22 cellular contexts compared by ENCODE assay signal in genomic region chr14:99599440-99599839, GRCh38. TPM values are rescaled to one million over a fixed set of nuclear protein-coding genes. Genes with fewer than 3 reads are reported as not detected.
DNase-seq lines count a peak whose midpoint lies in the region; ATAC-seq and TF ChIP-seq lines count a peak whose summit lies in the region.
"Had no signal": no experiment of that assay in that cellular context is flagged by ENCODE, and none has a peak within 500 bp of the region (broad histone marks: within the 10 kb centered on the region; RNA-seq: fewer than 3 reads in every experiment).

No MANE protein-coding gene starts in this region.

- WGBS in IMR-90 (ENCODE audit: extremely low coverage in 2 of 2, insufficient read length in 1 of 2), 2 experiments, result 100% methylated on average over 1 of the region's 6 CpGs; no CpG with 5 or more reads in 1 of the 2 experiments
- 77 to 87% (median 84%) methylated on average over 5 to 6 of the region's 6 CpGs for WGBS in adrenal gland, 4 donors
- 65 to 76% (median 74%) methylated on average over 6 of the region's 6 CpGs for WGBS in stomach, 5 donors

- CTCF ChIA-PET in IMR-90 (lab: Yijun Ruan, JAX), result no interaction called here

- peak overlapping the region; percentile 61; the same call in 1 of the 2 replicates for H3K23ac ChIP-seq in IMR-90 (ENCODE audit: low read depth, low read length)

- H3K9me3 ChIP-seq in IMR-90 (ENCODE audit: control insufficient read depth, insufficient read depth, low read length) (no peaks in the 10 kb centered on the region), adrenal gland (replicated peaks in 1 of 3) (no peaks in the 10 kb centered on the region), stomach (no peaks in the 10 kb centered on the region)
- H3K9me3 ChIP-seq: testis, vagina had no signal

- no peak for TF ChIP-seq POLR2A in IMR-90 (IDR thresholded peaks at IDR 0.05; ENCODE audit: low read depth, low read length)
- TF ChIP-seq POLR2A in adrenal gland (IDR thresholded peaks at IDR 0.05), result no peak
- TF ChIP-seq POLR2A in stomach (IDR thresholded peaks at IDR 0.05), result no peak

- no peak overlapping the region for H3K27ac ChIP-seq in IMR-90 (ENCODE audit: insufficient read depth, low read length)
- peak overlapping the region in 4 of 5 donors; percentile 1 to 86 (median 76) for H3K27ac ChIP-seq in adrenal gland
- peak overlapping the region; percentile 71 for H3K27ac ChIP-seq in layer of hippocampus (ENCODE audit: low read depth, low read length)
- peak overlapping the region; percentile 28 to 92 (median 85) for H3K27ac ChIP-seq in stomach
- H3K27ac ChIP-seq: KMS-11, testis, vagina had no signal

- no peak overlapping the region for H2AFZ ChIP-seq in IMR-90 (replicated peaks; ENCODE audit: low read length, poor library complexity)

- no peak for TF ChIP-seq CTCF in IMR-90 (conservative IDR thresholded peaks at IDR 0.05; ENCODE audit: low read depth, low read length)
- no peak for TF ChIP-seq CTCF in adrenal gland (IDR thresholded peaks at IDR 0.05)
- no peak for TF ChIP-seq CTCF in stomach (IDR thresholded peaks at IDR 0.05)

- no peak overlapping the region for H4K5ac ChIP-seq in IMR-90 (ENCODE audit: low read depth, low read length)

- H3K4me1 ChIP-seq in IMR-90 (ENCODE audit: control insufficient read depth, insufficient read depth, low read length) (peaks cover 12% of the 10 kb centered on the region), adrenal gland (replicated peaks in 1 of 2) (peaks cover 68 to 77% of the 10 kb centered on the region in 2 donors), stomach (peaks cover 88 to 91% (median 91%) of the 10 kb centered on the region in 4 donors)

- H3K9ac ChIP-seq in IMR-90 (ENCODE audit: low read depth, low read length), result no peak overlapping the region
- H3K9ac ChIP-seq: KMS-11 had no signal

- no peak overlapping the region for H2AK9ac ChIP-seq in IMR-90 (replicated peaks; ENCODE audit: low read depth, low read length, poor library complexity)

- H3K27me3 ChIP-seq in IMR-90 (ENCODE audit: control insufficient read depth, insufficient read depth, low read length) (no peaks in the 10 kb centered on the region), adrenal gland (no peaks in the 10 kb centered on the region), layer of hippocampus (ENCODE audit: control insufficient read depth, insufficient read depth, low read length) (no peaks in the 10 kb centered on the region), stomach (peaks cover 0 to 13% (median 3%) of the 10 kb centered on the region in 3 donors)
- H3K27me3 ChIP-seq: testis, vagina had no signal

- H3K56ac ChIP-seq in IMR-90 (ENCODE audit: extremely low read depth, insufficient read depth, low read length), result no peak overlapping the region

- no peak overlapping the region for H3K4ac ChIP-seq in IMR-90 (ENCODE audit: low read depth, low read length)

- H3K4me2 ChIP-seq in IMR-90 (ENCODE audit: low read depth, low read length), result no peak overlapping the region
- H3K4me2 ChIP-seq: KMS-11 had no signal

- H2BK5ac ChIP-seq in IMR-90 (ENCODE audit: low read depth, low read length, poor library complexity, severe bottlenecking), result no peak overlapping the region

- H2AK5ac ChIP-seq in IMR-90 (ENCODE audit: low read depth, low read length), result no peak overlapping the region

- H2BK20ac ChIP-seq in IMR-90 (ENCODE audit: low read depth, low read length), result no peak overlapping the region

- no peak overlapping the region for H3K14ac ChIP-seq in IMR-90 (replicated peaks; ENCODE audit: low read depth, low read length)

- peaks cover 61% of the 10 kb centered on the region for H4K20me1 ChIP-seq in IMR-90 (ENCODE audit: insufficient read depth, low read length)

- dilution Hi-C loops in IMR-90 (cut with HindIII; ENCODE audit: low sequenced_read_pairs, unreplicated experiment), result no loop called here

- no peak overlapping the region for H4K8ac ChIP-seq in IMR-90 (ENCODE audit: low read depth in 2 of 2, low read length in 2 of 2)

- BruUV-seq in IMR-90 (replicated peaks; lab: Mats Ljungman, UMichigan), result no TSS peak

- H3K79me1 ChIP-seq in IMR-90 (ENCODE audit: low read depth in 1 of 2, low read length in 2 of 2), result peaks cover 21 to 88% of the 10 kb centered on the region in 2 experiments

- no peak overlapping the region for H3K4me3 ChIP-seq in IMR-90 (ENCODE audit: insufficient read depth, low read depth, low read length)
- H3K4me3 ChIP-seq in adrenal gland, result no peak overlapping the region
- no peak overlapping the region for H3K4me3 ChIP-seq in stomach
- H3K4me3 ChIP-seq: testis, vagina had no signal

- TF ChIP-seq EP300 in stomach (IDR thresholded peaks at IDR 0.05), result no peak

- in situ Hi-C loops in IMR-90 (cut with MboI; ENCODE audit: low sequenced_read_pairs), result no loop called here

- no peak overlapping the region for H2BK15ac ChIP-seq in IMR-90 (ENCODE audit: low read depth, low read length)

- DNase-seq in IMR-90 (no peak), adrenal gland (no peak), stomach (no peak), UCSD-AML1 (lab: John Stamatoyannopoulos, UW; ENCODE audit: unreplicated experiment) (no peak), iPS-NIHi11 (ENCODE audit: low spot score) (no peak)
- DNase-seq: activated CD4-positive, alpha-beta T cell treated with anti-CD3 and anti-CD28 coated beads for 4 hours; activated CD8-positive, alpha-beta memory T cell treated with anti-CD3 and anti-CD28 coated beads for 24 hours; activated effector memory CD4-positive, alpha-beta T cell treated with Interleukin-2 at 50 U/mL for 16 hours; activated naive CD8-positive, alpha-beta T cell treated with anti-CD3 and anti-CD28 coated beads for 36 hours; EL; glutamatergic neuron; NCI-H1417 treated with DMSO at 0.1 percent for 48 hours; NCI-H345; stimulated activated CD4-positive, alpha-beta T cell treated with anti-CD3 and anti-CD28 coated beads, Interleukin-15, amount 100 ng/mL, for 24 hours; stimulated activated naive B cell treated with anti-CD40 and anti-IgM and Interleukin-4, amounts not matched to agents 10 μg/mL and 1 μg/mL and 100 μg/mL, for 72 hours; testis had no signal

- H4K91ac ChIP-seq in IMR-90 (ENCODE audit: insufficient read depth, low read depth, low read length), result no peak overlapping the region

- H3K18ac ChIP-seq in IMR-90 (ENCODE audit: low read depth, low read length), result no peak overlapping the region

- POLR2A ChIA-PET in IMR-90 (lab: Charles Lee; ENCODE audit: unreplicated experiment), result no interaction called here

- no peak for TF ChIP-seq RAD21 in IMR-90 (IDR thresholded peaks at IDR 0.05; ENCODE audit: low read length)

- H3K36me3 ChIP-seq in IMR-90 (ENCODE audit: control insufficient read depth, insufficient read depth, low read length) (no peaks in the 10 kb centered on the region), adrenal gland (replicated peaks in 1 of 2) (no peaks in the 10 kb centered on the region), stomach (no peaks in the 10 kb centered on the region)
- H3K36me3 ChIP-seq: vagina had no signal

- peaks cover 30% of the 10 kb centered on the region for H3K9me1 ChIP-seq in IMR-90 (ENCODE audit: insufficient read depth, low read length)

- H2BK120ac ChIP-seq in IMR-90 (ENCODE audit: low read depth, low read length), result no peak overlapping the region

- ATAC-seq in IMR-90 (ENCODE audit: low read depth), result no peak
- no peak for ATAC-seq in GM19324 (IDR thresholded peaks at IDR 0.05; ENCODE audit: low FRiP score, unreplicated experiment)
- ATAC-seq in GM19452 (IDR thresholded peaks at IDR 0.05; ENCODE audit: unreplicated experiment), result no peak
- ATAC-seq: sciatic nerve; stimulated activated naive B cell treated with anti-CD40 and anti-IgM and Interleukin-4, amounts not matched to agents 10 μg/mL and 1 μg/mL and 100 μg/mL, for 72 hours had no signal

- intact Hi-C loops in IMR-90 (cut with micrococcal nuclease), result no loop called here
- intact Hi-C loops in adrenal gland (cut with DNase I), result no loop called here
- intact Hi-C loops in stomach (cut with DNase I; ENCODE audit: low total_unique reads), result no loop called here

TF ChIP-seq in IMR-90, 13 proteins besides CTCF, POLR2A, EP300 and RAD21 (continues in another document):
- no peak for TF ChIP-seq RCOR1 (IDR thresholded peaks at IDR 0.05; ENCODE audit: insufficient replicate concordance, low read length)
- TF ChIP-seq MAFK (IDR thresholded peaks at IDR 0.05; ENCODE audit: low read depth, low read length), result no peak
- no peak for TF ChIP-seq USF2 (IDR thresholded peaks at IDR 0.05; ENCODE audit: low read depth, low read length)
- no peak for TF ChIP-seq RFX5 (IDR thresholded peaks at IDR 0.05; ENCODE audit: low read depth, low read length)
- no peak for TF ChIP-seq SMC3 (IDR thresholded peaks at IDR 0.05; ENCODE audit: low read depth, low read length)
- no peak for TF ChIP-seq FOS (IDR thresholded peaks at IDR 0.05; ENCODE audit: low read depth, low read length)
- no peak for TF ChIP-seq MAZ (IDR thresholded peaks at IDR 0.05; ENCODE audit: borderline replicate concordance, low read depth, low read length)
- TF ChIP-seq BHLHE40 (IDR thresholded peaks at IDR 0.05; ENCODE audit: low read depth, low read length), result no peak
- TF ChIP-seq CHD1 (IDR thresholded peaks at IDR 0.05; ENCODE audit: low read depth, low read length), result no peak

RNA-seq across cellular contexts. Expression of gene CCDC85C, which starts 4.6 kb away (rescaled TPM):
- total RNA-seq in IMR-90 (2012; rRNA removed) (13.9 and 16.0 TPM in 2 replicates), adrenal gland (10 to 100 TPM; 21.6 to 59.0 (median 41.3) TPM), stomach (10 to 100 TPM; 10.5 to 28.6 (median 14.5) TPM)
- polyA plus RNA-seq in IMR-90 (2012; rRNA removed) (19.0 and 22.2 TPM in 2 replicates), adrenal gland (10 to 100 TPM; 10.8 to 41.7 (median 23.4) TPM), stomach (10 to 100 TPM; 11.4 to 20.1 (median 17.3) TPM)
- polyA plus RNA-seq in IMR-90 (2012; cell fraction: cytosol; rRNA removed), result 10.9 and 15.5 TPM in 2 replicates
- 11.3 and 20.4 TPM in 2 replicates for polyA plus RNA-seq in IMR-90 (2012; cell fraction: nucleus; rRNA removed; ENCODE audit: low replicate concordance)

RNA-seq across cellular contexts. Expression of gene HHIPL1, which starts 45.5 kb away (rescaled TPM):
- total RNA-seq in IMR-90 (2012; rRNA removed) (0.56 and 0.72 TPM in 2 replicates), adrenal gland (1 to 10 TPM; 1.3 to 2.9 (median 1.7) TPM), stomach (1 to 10 TPM in 3 of 5 donors, under 1 TPM in 1, not detected in 1; 0.45 to 2.0 (median 1.2) TPM)
- polyA plus RNA-seq in IMR-90 (2012; rRNA removed) (0.65 and 1.4 TPM in 2 replicates), adrenal gland (under 1 TPM; 0.20 to 0.64 (median 0.51) TPM), stomach (under 1 TPM; 0.15 to 0.68 (median 0.20) TPM)
- 0.48 and 1.5 TPM in 2 replicates for polyA plus RNA-seq in IMR-90 (2012; cell fraction: cytosol; rRNA removed)
- polyA plus RNA-seq in IMR-90 (2012; cell fraction: nucleus; rRNA removed; ENCODE audit: low replicate concordance), result 0.64 and 1.3 TPM in 2 replicates
